ENCODE assay signal across 21 cellular contexts in the genomic region with DNA sequence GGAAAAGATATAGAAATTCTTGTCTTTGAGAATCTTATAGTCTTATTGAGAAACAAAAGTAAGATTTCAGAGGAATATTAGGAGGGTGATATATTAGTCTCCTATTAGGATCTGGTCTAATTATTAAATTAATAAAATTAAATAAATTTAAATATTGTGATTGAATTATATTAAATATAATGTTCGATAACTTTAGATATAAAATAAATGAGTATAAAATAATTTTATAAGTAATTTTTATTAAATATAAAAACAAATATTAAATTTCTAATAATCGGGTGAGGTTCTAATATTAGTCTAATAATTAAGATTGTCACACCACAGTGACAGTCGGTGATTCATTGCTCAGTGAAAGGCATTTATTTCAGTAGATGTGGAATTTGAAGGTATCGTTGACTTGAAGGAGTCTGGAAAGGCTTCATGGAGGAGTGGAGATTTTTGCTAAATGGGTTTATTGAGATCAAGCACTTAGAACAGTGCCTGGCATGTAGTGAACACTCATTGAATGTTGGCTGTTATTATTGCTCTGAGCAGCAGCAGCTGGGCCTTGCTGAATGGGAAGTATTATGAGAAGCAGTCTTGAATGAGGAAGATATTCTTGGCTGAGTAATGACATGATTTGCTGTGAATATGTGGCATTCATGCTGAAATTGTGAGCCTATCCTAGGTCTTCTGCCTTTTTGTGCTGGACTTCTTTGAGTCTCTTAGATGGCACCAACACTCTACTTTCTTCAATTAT.
DNase-seq lines count a peak whose midpoint lies in the region; ATAC-seq and TF ChIP-seq lines count a peak whose summit lies in the region.
"Had no signal": no experiment of that assay in that cellular context is flagged by ENCODE, and none has a peak within 500 bp of the region (broad histone marks: within the 10 kb centered on the region; RNA-seq: fewer than 3 reads in every experiment).

No MANE protein-coding gene starts in this region.

- no peak overlapping the region for H3K9ac ChIP-seq in HUES48 (ENCODE audit: low read depth, low read length)

- BruUV-seq in A673 (replicated peaks; lab: Mats Ljungman, UMichigan): no TSS peak

- H3K4me1 Mint-ChIP-seq in memory B cell (no peaks in the 10 kb centered on the region), natural killer cell (peaks cover 0 to 40% of the 10 kb centered on the region in 2 donors)

- no peaks in the 10 kb centered on the region for H3K9me3 ChIP-seq in A673 (ENCODE audit: low read depth, low read length, poor library complexity, severe bottlenecking)
- H3K9me3 ChIP-seq in HUES48 (ENCODE audit: control insufficient read depth, insufficient read depth, low read length): no peaks in the 10 kb centered on the region
- H3K9me3 ChIP-seq: sigmoid colon had no signal

- ATAC-seq in memory B cell (ENCODE audit: low read depth): no peak
- no peak for ATAC-seq in natural killer cell
- no peak for ATAC-seq in HG02981 (IDR thresholded peaks at IDR 0.05; ENCODE audit: unreplicated experiment)
- ATAC-seq: activated T-helper 17 cell treated with anti-CD3 and anti-CD28 coated beads, Interleukin-2, amount 50 U/mL, for 72 hours; effector memory CD8-positive, alpha-beta T cell had no signal

- POLR2A ChIA-PET in A673 (lab: Charles Lee; ENCODE audit: low non-redundant PET): no interaction called here

- intact Hi-C loops in A673 (cut with micrococcal nuclease; ENCODE audit: unreplicated experiment) (no loop called here), natural killer cell (cut with micrococcal nuclease) (no loop called here)

- DNase-seq in A673 (ENCODE audit: low spot score) (peak; percentile 10), amygdala (lab: John Stamatoyannopoulos, UW) (peak in 31 of 56 donors; percentile 1 to 75 (median 22)), memory B cell (ENCODE audit: low spot score in 2 of 2) (no peak), activated T-cell treated with anti-CD3 and anti-CD28 coated beads for 4 hours (no peak), kidney glomerular epithelial cell (lab: John Stamatoyannopoulos, UW) (no peak), natural killer cell (no peak)
- DNase-seq: activated B cell treated with CpG ODN at 0.5 μM for 24 hours; Calu3; central memory CD4-positive, alpha-beta T cell; effector memory CD8-positive, alpha-beta T cell; GF-D8; NCI-H1092; NCI-H2171 treated with DMSO at 0.1 percent for 48 hours; NCI-H774; occipital lobe; sigmoid colon; T-helper 1 cell had no signal

- H3K4me1 ChIP-seq in A673 (ENCODE audit: insufficient read depth, low read length, poor library complexity, severe bottlenecking) (no peaks in the 10 kb centered on the region), HUES48 (ENCODE audit: control insufficient read depth, insufficient read depth, low read length) (peaks cover 20% of the 10 kb centered on the region)
- H3K4me1 ChIP-seq: sigmoid colon had no signal

- H3K27ac ChIP-seq in A673 (ENCODE audit: low read depth, low read length, poor library complexity, severe bottlenecking): no peak overlapping the region
- peak overlapping the region; percentile 40 for H3K27ac ChIP-seq in HUES48 (ENCODE audit: low read depth, low read length)
- H3K27ac ChIP-seq: sigmoid colon had no signal

- peaks cover 31% of the 10 kb centered on the region for H3K36me3 Mint-ChIP-seq in memory B cell
- H3K36me3 Mint-ChIP-seq in natural killer cell: peaks cover 14% of the 10 kb centered on the region

- H3K27me3 ChIP-seq in A673 (replicated peaks; ENCODE audit: insufficient read depth, low read depth, low read length, poor library complexity): no peaks in the 10 kb centered on the region
- H3K27me3 ChIP-seq in HUES48 (ENCODE audit: control insufficient read depth, insufficient read depth, low read length): no peaks in the 10 kb centered on the region
- H3K27me3 ChIP-seq: sigmoid colon had no signal

- CTCF ChIA-PET in A673 (lab: Charles Lee): no interaction called here

- H3K36me3 ChIP-seq in A673 (ENCODE audit: insufficient read depth, low read length, poor library complexity, severe bottlenecking) (peaks cover 4% of the 10 kb centered on the region), HUES48 (ENCODE audit: control insufficient read depth, insufficient read depth, low read length) (peaks cover 16% of the 10 kb centered on the region)
- H3K36me3 ChIP-seq: sigmoid colon had no signal

- TF ChIP-seq CTCF in A673 (conservative IDR thresholded peaks at IDR 0.05; ENCODE audit: low read depth, low read length): no peak
- no peak for TF ChIP-seq CTCF in natural killer cell (IDR thresholded peaks at IDR 0.05)

- no peak overlapping the region for H3K4me3 Mint-ChIP-seq in memory B cell
- no peak overlapping the region for H3K4me3 Mint-ChIP-seq in natural killer cell
- H3K4me3 Mint-ChIP-seq: activated B cell treated with CpG ODN at 0.5 μM for 24 hours; activated T-helper 17 cell treated with anti-CD3 and anti-CD28 coated beads, Interleukin-2, amount 50 U/mL, for 72 hours; effector memory CD8-positive, alpha-beta T cell; IgD-negative memory B cell had no signal

- no peaks in the 10 kb centered on the region for H3K27me3 Mint-ChIP-seq in memory B cell
- no peaks in the 10 kb centered on the region for H3K27me3 Mint-ChIP-seq in natural killer cell (ENCODE audit: low read depth in 2 of 2)
- H3K27me3 Mint-ChIP-seq: activated B cell treated with CpG ODN at 0.5 μM for 24 hours; activated T-helper 17 cell treated with anti-CD3 and anti-CD28 coated beads, Interleukin-2, amount 50 U/mL, for 72 hours; effector memory CD8-positive, alpha-beta T cell; IgD-negative memory B cell had no signal

- no peaks in the 10 kb centered on the region for H3K9me3 Mint-ChIP-seq in memory B cell
- H3K9me3 Mint-ChIP-seq in natural killer cell: no peaks in the 10 kb centered on the region
- H3K9me3 Mint-ChIP-seq: activated B cell treated with CpG ODN at 0.5 μM for 24 hours; activated T-helper 17 cell treated with anti-CD3 and anti-CD28 coated beads, Interleukin-2, amount 50 U/mL, for 72 hours; effector memory CD8-positive, alpha-beta T cell; IgD-negative memory B cell had no signal

- H3K27ac Mint-ChIP-seq in memory B cell (peak overlapping the region; percentile 29), natural killer cell (no peak overlapping the region)
- H3K27ac Mint-ChIP-seq: activated B cell treated with CpG ODN at 0.5 μM for 24 hours; activated T-helper 17 cell treated with anti-CD3 and anti-CD28 coated beads, Interleukin-2, amount 50 U/mL, for 72 hours; effector memory CD8-positive, alpha-beta T cell; IgD-negative memory B cell had no signal

- no peak overlapping the region for H3K4me3 ChIP-seq in A673 (ENCODE audit: low read depth, low read length, poor library complexity, severe bottlenecking)
- no peak overlapping the region for H3K4me3 ChIP-seq in HUES48 (ENCODE audit: low read depth, low read length)
- H3K4me3 ChIP-seq: sigmoid colon had no signal

Comparison
In these comparisons a context has a peak if more than half of its experiments do, and no peak if none do; other contexts are left out.
1. DNase-seq: peak in A673 (single experiment) and amygdala (31 of 56); none in memory B cell (0 of 2), activated T-cell treated with anti-CD3 and anti-CD28 coated beads for 4 hours (single experiment), kidney glomerular epithelial cell (single experiment) and natural killer cell (single experiment).